Comparison of ENCODE assay signal across 8 cellular contexts in genomic region chr3:122533931-122534334, GRCh38. TPM values are rescaled to one million over a fixed set of nuclear protein-coding genes. Genes with fewer than 3 reads are reported as not detected.
A peak's percentile ranks its signal among the peaks of the same experiment; 100 is the strongest.
DNase-seq lines count a peak whose midpoint lies in the region; ATAC-seq and TF ChIP-seq lines count a peak whose summit lies in the region.

No MANE protein-coding gene starts in this region.

- POLR2A ChIA-PET in Caco-2 (lab: Charles Lee), result no interaction called here

- ATAC-seq in GM18867 (IDR thresholded peaks at IDR 0.05; ENCODE audit: unreplicated experiment), result peak; percentile 99
- peak; percentile 99 for ATAC-seq in HG02642 (IDR thresholded peaks at IDR 0.05; ENCODE audit: poor library complexity, unreplicated experiment)

- H3K27me3 ChIP-seq in Caco-2 (replicated peaks; ENCODE audit: control insufficient read depth, insufficient read depth, low read length), result no peaks in the 10 kb centered on the region

- no peak overlapping the region for H3K27ac Mint-ChIP-seq in Caco-2 (ENCODE audit: unreplicated experiment)

- H3K9me3 ChIP-seq in Caco-2, result no peaks in the 10 kb centered on the region

- H3K4me1 ChIP-seq in Caco-2, result no peaks in the 10 kb centered on the region; the same call in 1 of the 2 replicates

- no peaks in the 10 kb centered on the region for H3K27me3 Mint-ChIP-seq in Caco-2 (ENCODE audit: insufficient read depth, unreplicated experiment)

- BruUV-seq in Caco-2 (replicated peaks; lab: Mats Ljungman, UMichigan), result no TSS peak

- CTCF ChIA-PET in Caco-2 (lab: Charles Lee), result interaction anchor here (0.6 kb wide), 1 partner anchor 637 kb away, joined by 3 read pairs; no protein-coding TSS in a partner anchor

- H3K4me3 ChIP-seq in Caco-2 (ENCODE audit: low read depth, low read length), result no peak overlapping the region

- H3K36me3 ChIP-seq in Caco-2 (ENCODE audit: control insufficient read depth, insufficient read depth, low read length), result no peaks in the 10 kb centered on the region; the same call in 1 of the 2 replicates

- DNase-seq in NCI-H226 (peak; percentile 71), amniotic epithelial cell (ENCODE audit: low read depth) (peak; percentile 86), Caco-2 (no peak), NCI-H1930 (lab: John Stamatoyannopoulos, UW) (no peak)
- peak; percentile 52 for DNase-seq in stimulated activated CD4-positive, alpha-beta T cell treated with anti-CD3 and anti-CD28 coated beads, Interleukin-1b, Interleukin-23, amount 100 ng/mL, for 48 hours
- DNase-seq in effector CD4-positive, alpha-beta T cell, result no peak

- no peaks in the 10 kb centered on the region for H3K9me3 Mint-ChIP-seq in Caco-2 (ENCODE audit: unreplicated experiment)

- no peak for TF ChIP-seq CTCF in Caco-2 (IDR thresholded peaks at IDR 0.05; ENCODE audit: insufficient read depth in 1 of 2, low read depth in 1 of 2, low read length in 1 of 2, severe bottlenecking in 1 of 2, unreplicated experiment in 1 of 2)

- no peak overlapping the region for H3K4me3 Mint-ChIP-seq in Caco-2 (ENCODE audit: unreplicated experiment)

- intact Hi-C loops in Caco-2 (cut with micrococcal nuclease; ENCODE audit: unreplicated experiment), result no loop called here

- H3K36me3 Mint-ChIP-seq in Caco-2 (ENCODE audit: insufficient read depth, unreplicated experiment), result peaks cover 14% of the 10 kb centered on the region

- no peaks in the 10 kb centered on the region for H3K4me1 Mint-ChIP-seq in Caco-2 (ENCODE audit: low read depth, unreplicated experiment)

RNA-seq across cellular contexts. Expression of gene KPNA1, which starts 19.2 kb away (rescaled TPM):
- total RNA-seq in Caco-2 (2022), result 82.0 and 84.6 TPM in 2 replicates

RNA-seq across cellular contexts. Expression of gene PARP9, which starts 30.2 kb away (rescaled TPM):
- total RNA-seq in Caco-2 (2022), result 15.8 and 16.1 TPM in 2 replicates

RNA-seq across cellular contexts. Expression of gene DTX3L, which starts 30.2 kb away (rescaled TPM):
- total RNA-seq in Caco-2 (2022), result 17.3 and 21.9 TPM in 2 replicates

RNA-seq across cellular contexts. Expression of gene PARP15, which starts 43.5 kb away (rescaled TPM):
- 0.07 TPM in 1 of 2 replicates, not detected in the other for total RNA-seq in Caco-2 (2022)

Comparison
In these comparisons a context has a peak if more than half of its experiments do, and no peak if none do; other contexts are left out.
1. DNase-seq: peak in NCI-H226 (single experiment), amniotic epithelial cell (single experiment) and stimulated activated CD4-positive, alpha-beta T cell treated with anti-CD3 and anti-CD28 coated beads, Interleukin-1b, Interleukin-23, amount 100 ng/mL, for 48 hours (single experiment); none in Caco-2 (0 of 2), effector CD4-positive, alpha-beta T cell (single experiment) and NCI-H1930 (0 of 2).